ENCODE assay signal across 8 cellular contexts in genomic region chr15:48332642-48333034, GRCh38. TPM values are rescaled to one million over a fixed set of nuclear protein-coding genes. Genes with fewer than 3 reads are reported as not detected.
A peak's percentile ranks its signal among the peaks of the same experiment; 100 is the strongest.
DNase-seq lines count a peak whose midpoint lies in the region; ATAC-seq, FAIRE-seq and TF ChIP-seq lines count a peak whose summit lies in the region.

No MANE protein-coding gene starts in this region.

- H3K36me3 ChIP-seq in HEK293 (ENCODE audit: control insufficient read depth in 2 of 2, insufficient read depth in 1 of 2, low read length in 2 of 2) (peaks cover 14 to 28% of the 10 kb centered on the region in 2 experiments; a peak in 2 of 3 replicates), lower lobe of right lung (peaks cover 34% of the 10 kb centered on the region)

- peak overlapping the region; percentile 99 to 100 for H3K27ac ChIP-seq in A549
- peak overlapping the region; percentile 98; the same call in 1 of the 2 replicates for H3K27ac ChIP-seq in HEK293 (ENCODE audit: extremely low read depth, low read depth, low read length)
- H3K27ac ChIP-seq in lower lobe of right lung: no peak overlapping the region

- no peak for ATAC-seq in A549
- no peak for ATAC-seq in lower lobe of right lung
- ATAC-seq in HG03039 (IDR thresholded peaks at IDR 0.05; ENCODE audit: unreplicated experiment): no peak

- TF ChIP-seq EP300 in A549 (IDR thresholded peaks at IDR 0.05): no peak

- DNase-seq in A549 (ENCODE audit: low read depth in 1 of 2, low spot score in 1 of 2) (no peak), lower lobe of right lung (no peak), GM10248 (ENCODE audit: extremely low spot score) (no peak), dedifferentiated amniotic fluid mesenchymal stem cell (ENCODE audit: extremely low spot score) (no peak), HuH-7.5 (ENCODE audit: low spot score) (no peak)
- peak; percentile 13 for DNase-seq in activated naive CD4-positive, alpha-beta T cell treated with anti-CD3 and anti-CD28 coated beads, Interleukin-2, amount 50 U/mL, for 16 hours

- TF ChIP-seq RAD21 in A549 (conservative IDR thresholded peaks at IDR 0.05 in 1 of 2, IDR thresholded peaks at IDR 0.05 in 1 of 2): no peak

- no peaks in the 10 kb centered on the region for H3K27me3 ChIP-seq in lower lobe of right lung (ENCODE audit: low read depth)

- FAIRE-seq in A549 (lab: Jason Lieb, UNC): no peak

- CTCF ChIA-PET in A549 (lab: Yijun Ruan, JAX) (no interaction called here), HEK293 (lab: Yijun Ruan, JAX) (interaction anchor here (0.6 to 1.3 kb wide), 3 partner anchors 20 to 1136 kb away, joined by 3 read pairs; no protein-coding TSS in a partner anchor), GM10248 (lab: Yijun Ruan, JAX) (interaction anchor here (0.9 to 2.3 kb wide), 5 partner anchors 8 to 26 kb away, joined by 3 to 10 read pairs (median 3); no protein-coding TSS in a partner anchor)

- no peak for TF ChIP-seq CTCF in A549 (IDR thresholded peaks at IDR 0.05)
- no peak for TF ChIP-seq CTCF in HEK293 (tag by site-specific recombination; IDR thresholded peaks at IDR 0.05)
- no peak for TF ChIP-seq CTCF in lower lobe of right lung (IDR thresholded peaks at IDR 0.05)
- TF ChIP-seq CTCF in GM10248 (IDR thresholded peaks at IDR 0.05; ENCODE audit: control extremely low read depth, extremely low read depth, low read depth, missing control alignments): no peak

- TF ChIP-seq POLR2A in A549 (IDR thresholded peaks at IDR 0.05; ENCODE audit: low read length): no peak

- 4% methylated on average over 9 of the region's 9 CpGs for WGBS in A549 (ENCODE audit: missing lambda C conversion rate)

- H3K9me3 ChIP-seq in A549 (no peaks in the 10 kb centered on the region), HEK293 (ENCODE audit: control insufficient read depth, insufficient read depth, low read depth, low read length) (no peaks in the 10 kb centered on the region), lower lobe of right lung (no peaks in the 10 kb centered on the region)

- H3K4me2 ChIP-seq in A549: peak overlapping the region; percentile 95

- H3K4me3 ChIP-seq in A549 (peak overlapping the region; percentile 96), HEK293 (ENCODE audit: low read depth, low read length) (peak overlapping the region; percentile 90), lower lobe of right lung (peak overlapping the region; percentile 86)

- H3K4me1 ChIP-seq in A549 (peaks cover 20% of the 10 kb centered on the region; the same call in 2 of the 3 replicates), HEK293 (ENCODE audit: control insufficient read depth, insufficient read depth, low read length) (peaks cover 3% of the 10 kb centered on the region), lower lobe of right lung (peaks cover 15% of the 10 kb centered on the region)

- POLR2A ChIA-PET in A549 (lab: Yijun Ruan, JAX) (no interaction called here), HEK293 (lab: Yijun Ruan, JAX) (interaction anchor here (1.0 kb wide), 1 partner anchor 479 kb away, joined by 4 read pairs; the partner anchor contains the start of gene CEP152), GM10248 (lab: Yijun Ruan, JAX) (no interaction called here)

- intact Hi-C loops in lower lobe of right lung (cut with DNase I): no loop called here

TF ChIP-seq in A549, 52 proteins besides CTCF, POLR2A, EP300 and RAD21:
- TF ChIP-seq TP53 (CRISPR knock-in tag; IDR thresholded peaks at IDR 0.05): no peak
- TF ChIP-seq ESRRA (IDR thresholded peaks at IDR 0.05; ENCODE audit: borderline replicate concordance, low read length): no peak
- TF ChIP-seq CHD4 (IDR thresholded peaks at IDR 0.05; ENCODE audit: borderline replicate concordance): no peak
- TF ChIP-seq USF2 (IDR thresholded peaks at IDR 0.05): no peak
- no peak for TF ChIP-seq JUN (IDR thresholded peaks at IDR 0.05)
- no peak for TF ChIP-seq PBX3 (IDR thresholded peaks at IDR 0.05)
- TF ChIP-seq FOXS1 (CRISPR knock-in tag; IDR thresholded peaks at IDR 0.05): no peak
- TF ChIP-seq HEYL (CRISPR knock-in tag; IDR thresholded peaks at IDR 0.05): no peak
- no peak for TF ChIP-seq CEBPB (IDR thresholded peaks at IDR 0.05)
- TF ChIP-seq HES2 (IDR thresholded peaks at IDR 0.05): no peak
- no peak for TF ChIP-seq FOSB (CRISPR knock-in tag; IDR thresholded peaks at IDR 0.05)
- TF ChIP-seq CHD2 (IDR thresholded peaks at IDR 0.05; ENCODE audit: low read length, partially characterized antibody): no peak
TF ChIP-seq in A549: peak in this region for 0.

TF ChIP-seq in HEK293, 187 proteins besides CTCF, POLR2A, EP300 and RAD21:
- TF ChIP-seq ZSCAN30 (tag by site-specific recombination; IDR thresholded peaks at IDR 0.05): no peak
- TF ChIP-seq ZSCAN18 (tag by site-specific recombination; IDR thresholded peaks at IDR 0.05): no peak
- peak; percentile 53; the same call in 1 of the 2 replicates for TF ChIP-seq PRDM1 (tag by site-specific recombination; IDR thresholded peaks at IDR 0.05)
- TF ChIP-seq ZFP37 (tag by site-specific recombination; IDR thresholded peaks at IDR 0.05): no peak

RNA-seq across cellular contexts. Expression of gene DUT, which starts 1.4 kb away (rescaled TPM):
- polyA plus RNA-seq in A549 (2011; rRNA removed) (47.8 and 89.1 TPM in 2 replicates), A549 (2017; fragmentation: RNase III; extraction: RNeasy Plus Mini Kit Qiagen cat#74134 plus additional on column Dnase treatment) (105 to 114 TPM (median 110 TPM) in 3 replicates)
- polyA plus RNA-seq in A549 (2012; cell fraction: cytosol; rRNA removed): 49.2 and 53.0 TPM in 2 replicates
- 38.5 and 48.3 TPM in 2 replicates for polyA plus RNA-seq in A549 (2012; cell fraction: nucleus; rRNA removed)
- 6.9 and 7.0 TPM in 2 replicates for polyA minus RNA-seq in A549 (2011; rRNA and poly(A)+ RNA removed)
- 100 TPM for total RNA-seq in lower lobe of right lung
